In the genomic region with DNA sequence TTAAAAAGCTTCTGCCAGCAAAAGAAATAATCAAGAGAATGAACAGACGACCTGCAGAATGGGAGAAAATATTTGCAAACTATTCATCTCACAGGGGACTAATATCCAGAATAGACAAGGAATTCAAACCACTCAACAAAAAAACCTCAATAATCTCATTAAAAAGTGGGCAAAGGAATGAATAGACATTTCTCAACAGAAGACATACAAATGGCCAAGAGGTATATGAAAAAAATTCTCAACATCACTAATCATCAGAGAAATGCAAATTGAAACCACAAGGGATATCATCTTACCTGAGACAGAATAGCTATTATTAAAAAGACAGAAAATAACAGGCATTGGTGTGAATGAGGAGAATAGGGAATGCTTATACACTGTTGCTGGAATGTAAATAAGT, we compare ENCODE assay signal across 21 cellular contexts.
"Had no signal": no experiment of that assay in that cellular context is flagged by ENCODE, and none has a peak within 500 bp of the region (broad histone marks: within the 10 kb centered on the region; RNA-seq: fewer than 3 reads in every experiment).

No MANE protein-coding gene starts in this region.

- H3K36me3 Mint-ChIP-seq: activated naive CD8-positive, alpha-beta T cell; mesothelial cell of epicardium; naive B cell; neural progenitor cell had no signal

- H3K4me1 ChIP-seq: neural progenitor cell, sigmoid colon, stomach, testis, upper lobe of left lung had no signal

- H3K27me3 Mint-ChIP-seq: activated CD4-positive, alpha-beta T cell treated with anti-CD3 and anti-CD28 coated beads, Interleukin-2, amount 10 ng/mL, durations not matched to agents 24 days and 14 days had no signal

- H3K4me3 Mint-ChIP-seq: activated B cell treated with CpG ODN at 0.5 μM for 24 hours; activated CD4-positive, alpha-beta T cell treated with anti-CD3 and anti-CD28 coated beads, Interleukin-2, amount 10 ng/mL, durations not matched to agents 24 days and 14 days; activated naive CD8-positive, alpha-beta T cell; mesothelial cell of epicardium; naive B cell; neural progenitor cell; T-helper 2 cell treated with Interferon-gamma antibody and Interleukin-4, amounts not matched to agents 5 μg/mL and 100 μg/mL, for 36 hours had no signal

- H3K9me3 ChIP-seq: ovary, sigmoid colon, testis, upper lobe of left lung had no signal

- H3K4me1 Mint-ChIP-seq: activated B cell treated with CpG ODN at 0.5 μM for 24 hours; activated CD4-positive, alpha-beta T cell treated with anti-CD3 and anti-CD28 coated beads, Interleukin-2, amount 10 ng/mL, durations not matched to agents 24 days and 14 days; naive B cell; neural progenitor cell had no signal

- H2AFZ ChIP-seq: neural progenitor cell had no signal

- H3K27ac Mint-ChIP-seq: activated B cell treated with CpG ODN at 0.5 μM for 24 hours; activated CD4-positive, alpha-beta T cell treated with anti-CD3 and anti-CD28 coated beads, Interleukin-2, amount 10 ng/mL, durations not matched to agents 24 days and 14 days; activated naive CD8-positive, alpha-beta T cell; mesothelial cell of epicardium; naive B cell; neural progenitor cell; T-helper 2 cell treated with Interferon-gamma antibody and Interleukin-4, amounts not matched to agents 5 μg/mL and 100 μg/mL, for 36 hours had no signal

- H3K4me3 ChIP-seq: neural progenitor cell, ovary, sigmoid colon, stomach, testis, upper lobe of left lung had no signal

- H3K36me3 ChIP-seq: brain microvascular endothelial cell, neural progenitor cell, ovary, sigmoid colon, stomach, upper lobe of left lung had no signal

- DNase-seq: activated B cell treated with CpG ODN at 0.5 μM for 24 hours; activated CD4-positive, alpha-beta T cell treated with anti-CD3 and anti-CD28 coated beads, Interleukin-2, amount 10 ng/mL, durations not matched to agents 24 days and 14 days; activated CD8-positive, alpha-beta memory T cell treated with anti-CD3 and anti-CD28 coated beads, Interleukin-2, amount 50 U/mL, for 48 hours; activated gamma-delta T cell treated with Interleukin-2 at 50 U/mL for 16 hours; amniotic stem cell; brain microvascular endothelial cell; cerebellar nuclear complex; effector CD8-positive, alpha-beta T cell; head of caudate nucleus; naive B cell; ovary; sigmoid colon; stimulated activated CD4-positive, alpha-beta T cell treated with anti-CD3 and anti-CD28 coated beads, Interleukin-12 subunit alpha, Interleukin-12 subunit beta, amount 100 ng/mL, for 4 hours; stimulated activated CD4-positive, alpha-beta T cell treated with anti-CD3 and anti-CD28 coated beads, Interleukin-2, amount 100 ng/mL, for 24 hours; stomach; testis; upper lobe of left lung had no signal

- H3K9ac ChIP-seq: neural progenitor cell had no signal

- H3K4me2 ChIP-seq: neural progenitor cell had no signal

- H3K27me3 ChIP-seq: brain microvascular endothelial cell, neural progenitor cell, ovary, sigmoid colon, stomach, testis, upper lobe of left lung had no signal

- H3K27ac ChIP-seq: brain microvascular endothelial cell, neural progenitor cell, ovary, sigmoid colon, stomach, testis, upper lobe of left lung had no signal
